In genomic region chr9:105447814-105448812, GRCh38 we compare ENCODE assay signal across 1 cellular context.
TF ChIP-seq lines count a peak whose summit lies in the region.

FSD1L (plus strand) TSS chr9:105448034; CDS start chr9:105448221, 187 bp downstream.

TF ChIP-seq in K562, 482 proteins besides CTCF, POLR2A, EP300 and RAD21 (continued from another document and continues in another):
- 0 out of 2 replicates have a peak, but pooled peaks have one; percentile 6 for TF ChIP-seq NFRKB (IDR thresholded peaks at IDR 0.05; ENCODE audit: low read depth)
- TF ChIP-seq SMARCB1 (IDR thresholded peaks at IDR 0.05; ENCODE audit: insufficient read length, low read depth): no peak
- peak; percentile 81 for TF ChIP-seq RBFOX2 (IDR thresholded peaks at IDR 0.05; ENCODE audit: low read depth, low read length)
- TF ChIP-seq, protein P1, sequence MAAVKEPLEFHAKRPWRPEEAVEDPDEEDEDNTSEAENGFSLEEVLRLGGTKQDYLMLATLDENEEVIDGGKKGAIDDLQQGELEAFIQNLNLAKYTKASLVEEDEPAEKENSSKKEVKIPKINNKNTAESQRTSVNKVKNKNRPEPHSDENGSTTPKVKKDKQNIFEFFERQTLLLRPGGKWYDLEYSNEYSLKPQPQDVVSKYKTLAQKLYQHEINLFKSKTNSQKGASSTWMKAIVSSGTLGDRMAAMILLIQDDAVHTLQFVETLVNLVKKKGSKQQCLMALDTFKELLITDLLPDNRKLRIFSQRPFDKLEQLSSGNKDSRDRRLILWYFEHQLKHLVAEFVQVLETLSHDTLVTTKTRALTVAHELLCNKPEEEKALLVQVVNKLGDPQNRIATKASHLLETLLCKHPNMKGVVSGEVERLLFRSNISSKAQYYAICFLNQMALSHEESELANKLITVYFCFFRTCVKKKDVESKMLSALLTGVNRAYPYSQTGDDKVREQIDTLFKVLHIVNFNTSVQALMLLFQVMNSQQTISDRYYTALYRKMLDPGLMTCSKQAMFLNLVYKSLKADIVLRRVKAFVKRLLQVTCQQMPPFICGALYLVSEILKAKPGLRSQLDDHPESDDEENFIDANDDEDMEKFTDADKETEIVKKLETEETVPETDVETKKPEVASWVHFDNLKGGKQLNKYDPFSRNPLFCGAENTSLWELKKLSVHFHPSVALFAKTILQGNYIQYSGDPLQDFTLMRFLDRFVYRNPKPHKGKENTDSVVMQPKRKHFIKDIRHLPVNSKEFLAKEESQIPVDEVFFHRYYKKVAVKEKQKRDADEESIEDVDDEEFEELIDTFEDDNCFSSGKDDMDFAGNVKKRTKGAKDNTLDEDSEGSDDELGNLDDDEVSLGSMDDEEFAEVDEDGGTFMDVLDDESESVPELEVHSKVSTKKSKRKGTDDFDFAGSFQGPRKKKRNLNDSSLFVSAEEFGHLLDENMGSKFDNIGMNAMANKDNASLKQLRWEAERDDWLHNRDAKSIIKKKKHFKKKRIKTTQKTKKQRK (IDR thresholded peaks at IDR 0.05; ENCODE audit: borderline replicate concordance, low read depth, low read length): no peak
- TF ChIP-seq KDM2B (CRISPR knock-in tag; IDR thresholded peaks at IDR 0.05): no peak
- TF ChIP-seq HMBOX1 (IDR thresholded peaks at IDR 0.05): no peak
- no peak for TF ChIP-seq MIER1 (IDR thresholded peaks at IDR 0.05; ENCODE audit: low read depth)
- TF ChIP-seq, protein P2, sequence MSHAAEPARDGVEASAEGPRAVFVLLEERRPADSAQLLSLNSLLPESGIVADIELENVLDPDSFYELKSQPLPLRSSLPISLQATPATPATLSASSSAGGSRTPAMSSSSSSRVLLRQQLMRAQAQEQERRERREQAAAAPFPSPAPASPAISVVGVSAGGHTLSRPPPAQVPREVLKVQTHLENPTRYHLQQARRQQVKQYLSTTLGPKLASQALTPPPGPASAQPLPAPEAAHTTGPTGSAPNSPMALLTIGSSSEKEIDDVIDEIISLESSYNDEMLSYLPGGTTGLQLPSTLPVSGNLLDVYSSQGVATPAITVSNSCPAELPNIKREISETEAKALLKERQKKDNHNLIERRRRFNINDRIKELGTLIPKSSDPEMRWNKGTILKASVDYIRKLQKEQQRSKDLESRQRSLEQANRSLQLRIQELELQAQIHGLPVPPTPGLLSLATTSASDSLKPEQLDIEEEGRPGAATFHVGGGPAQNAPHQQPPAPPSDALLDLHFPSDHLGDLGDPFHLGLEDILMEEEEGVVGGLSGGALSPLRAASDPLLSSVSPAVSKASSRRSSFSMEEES (CRISPR knock-in tag; IDR thresholded peaks at IDR 0.05): no peak
- TF ChIP-seq TCF3 (CRISPR knock-in tag; IDR thresholded peaks at IDR 0.05): no peak
- TF ChIP-seq, protein P3, sequence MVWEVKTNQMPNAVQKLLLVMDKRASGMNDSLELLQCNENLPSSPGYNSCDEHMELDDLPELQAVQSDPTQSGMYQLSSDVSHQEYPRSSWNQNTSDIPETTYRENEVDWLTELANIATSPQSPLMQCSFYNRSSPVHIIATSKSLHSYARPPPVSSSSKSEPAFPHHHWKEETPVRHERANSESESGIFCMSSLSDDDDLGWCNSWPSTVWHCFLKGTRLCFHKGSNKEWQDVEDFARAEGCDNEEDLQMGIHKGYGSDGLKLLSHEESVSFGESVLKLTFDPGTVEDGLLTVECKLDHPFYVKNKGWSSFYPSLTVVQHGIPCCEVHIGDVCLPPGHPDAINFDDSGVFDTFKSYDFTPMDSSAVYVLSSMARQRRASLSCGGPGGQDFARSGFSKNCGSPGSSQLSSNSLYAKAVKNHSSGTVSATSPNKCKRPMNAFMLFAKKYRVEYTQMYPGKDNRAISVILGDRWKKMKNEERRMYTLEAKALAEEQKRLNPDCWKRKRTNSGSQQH (CRISPR knock-in tag; IDR thresholded peaks at IDR 0.05): no peak
- TF ChIP-seq FIP1L1 (IDR thresholded peaks at IDR 0.05; ENCODE audit: low read depth, low read length, poor library complexity, severe bottlenecking): no peak
- TF ChIP-seq ZNF175 (CRISPR knock-in tag; IDR thresholded peaks at IDR 0.05; ENCODE audit: low read depth): no peak
- no peak for TF ChIP-seq BRD4 (IDR thresholded peaks at IDR 0.05)
- TF ChIP-seq, protein P4, sequence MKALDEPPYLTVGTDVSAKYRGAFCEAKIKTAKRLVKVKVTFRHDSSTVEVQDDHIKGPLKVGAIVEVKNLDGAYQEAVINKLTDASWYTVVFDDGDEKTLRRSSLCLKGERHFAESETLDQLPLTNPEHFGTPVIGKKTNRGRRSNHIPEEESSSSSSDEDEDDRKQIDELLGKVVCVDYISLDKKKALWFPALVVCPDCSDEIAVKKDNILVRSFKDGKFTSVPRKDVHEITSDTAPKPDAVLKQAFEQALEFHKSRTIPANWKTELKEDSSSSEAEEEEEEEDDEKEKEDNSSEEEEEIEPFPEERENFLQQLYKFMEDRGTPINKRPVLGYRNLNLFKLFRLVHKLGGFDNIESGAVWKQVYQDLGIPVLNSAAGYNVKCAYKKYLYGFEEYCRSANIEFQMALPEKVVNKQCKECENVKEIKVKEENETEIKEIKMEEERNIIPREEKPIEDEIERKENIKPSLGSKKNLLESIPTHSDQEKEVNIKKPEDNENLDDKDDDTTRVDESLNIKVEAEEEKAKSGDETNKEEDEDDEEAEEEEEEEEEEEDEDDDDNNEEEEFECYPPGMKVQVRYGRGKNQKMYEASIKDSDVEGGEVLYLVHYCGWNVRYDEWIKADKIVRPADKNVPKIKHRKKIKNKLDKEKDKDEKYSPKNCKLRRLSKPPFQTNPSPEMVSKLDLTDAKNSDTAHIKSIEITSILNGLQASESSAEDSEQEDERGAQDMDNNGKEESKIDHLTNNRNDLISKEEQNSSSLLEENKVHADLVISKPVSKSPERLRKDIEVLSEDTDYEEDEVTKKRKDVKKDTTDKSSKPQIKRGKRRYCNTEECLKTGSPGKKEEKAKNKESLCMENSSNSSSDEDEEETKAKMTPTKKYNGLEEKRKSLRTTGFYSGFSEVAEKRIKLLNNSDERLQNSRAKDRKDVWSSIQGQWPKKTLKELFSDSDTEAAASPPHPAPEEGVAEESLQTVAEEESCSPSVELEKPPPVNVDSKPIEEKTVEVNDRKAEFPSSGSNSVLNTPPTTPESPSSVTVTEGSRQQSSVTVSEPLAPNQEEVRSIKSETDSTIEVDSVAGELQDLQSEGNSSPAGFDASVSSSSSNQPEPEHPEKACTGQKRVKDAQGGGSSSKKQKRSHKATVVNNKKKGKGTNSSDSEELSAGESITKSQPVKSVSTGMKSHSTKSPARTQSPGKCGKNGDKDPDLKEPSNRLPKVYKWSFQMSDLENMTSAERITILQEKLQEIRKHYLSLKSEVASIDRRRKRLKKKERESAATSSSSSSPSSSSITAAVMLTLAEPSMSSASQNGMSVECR (CRISPR knock-in tag; IDR thresholded peaks at IDR 0.05): peak; percentile 63; the same call in 1 of the 2 replicates
- no peak for TF ChIP-seq ZFP30 (CRISPR knock-in tag; IDR thresholded peaks at IDR 0.05; ENCODE audit: borderline replicate concordance)
- no peak for TF ChIP-seq USF2 (CRISPR knock-in tag; IDR thresholded peaks at IDR 0.05)
- no peak; the same call in 1 of the 2 replicates for TF ChIP-seq SOX6 (IDR thresholded peaks at IDR 0.05)
- TF ChIP-seq SMARCA4 (IDR thresholded peaks at IDR 0.05): no peak
- peak; percentile 47 for TF ChIP-seq PCBP1 (IDR thresholded peaks at IDR 0.05; ENCODE audit: low read depth, low read length, poor library complexity, severe bottlenecking)
- TF ChIP-seq TCF7 (IDR thresholded peaks at IDR 0.05; ENCODE audit: borderline replicate concordance): 0 out of 2 replicates have a peak, but pooled peaks have one; percentile 53
- TF ChIP-seq ZNF717 (CRISPR knock-in tag; IDR thresholded peaks at IDR 0.05): no peak
- no peak for TF ChIP-seq SNRNP70 (optimal IDR thresholded peaks at IDR 0.05; ENCODE audit: low read depth, low read length)
- TF ChIP-seq HMGXB4 (CRISPR knock-in tag; IDR thresholded peaks at IDR 0.05): peak; percentile 60; the same call in 1 of the 2 replicates
- TF ChIP-seq HDAC6 (IDR thresholded peaks at IDR 0.05; ENCODE audit: low read depth, low read length): no peak
- TF ChIP-seq ZSCAN32 (CRISPR knock-in tag; IDR thresholded peaks at IDR 0.05): no peak
- no peak for TF ChIP-seq BCL6 (CRISPR knock-in tag; IDR thresholded peaks at IDR 0.05)
- peak; percentile 76 for TF ChIP-seq HNRNPLL (IDR thresholded peaks at IDR 0.05; ENCODE audit: low read depth, low read length, poor library complexity, severe bottlenecking)
- peak; percentile 59 for TF ChIP-seq SAP30 (IDR thresholded peaks at IDR 0.05; ENCODE audit: borderline replicate concordance, insufficient read depth, low read depth, low read length, poor library complexity, severe bottlenecking)
- no peak for TF ChIP-seq ARID3A (IDR thresholded peaks at IDR 0.05; ENCODE audit: borderline replicate concordance, low read depth, low read length)
- TF ChIP-seq ZNF707 (CRISPR knock-in tag; conservative IDR thresholded peaks at IDR 0.05): no peak
- no peak for TF ChIP-seq NR4A1 (CRISPR knock-in tag; IDR thresholded peaks at IDR 0.05)
- no peak for TF ChIP-seq NR4A1 (tag; IDR thresholded peaks at IDR 0.05)
- TF ChIP-seq ZNF347 (CRISPR knock-in tag; IDR thresholded peaks at IDR 0.05; ENCODE audit: low read depth): no peak
- TF ChIP-seq PHF8 (IDR thresholded peaks at IDR 0.05; ENCODE audit: borderline replicate concordance, low read length): peak; percentile 71; the same call in 1 of the 2 replicates
- TF ChIP-seq, protein P5, sequence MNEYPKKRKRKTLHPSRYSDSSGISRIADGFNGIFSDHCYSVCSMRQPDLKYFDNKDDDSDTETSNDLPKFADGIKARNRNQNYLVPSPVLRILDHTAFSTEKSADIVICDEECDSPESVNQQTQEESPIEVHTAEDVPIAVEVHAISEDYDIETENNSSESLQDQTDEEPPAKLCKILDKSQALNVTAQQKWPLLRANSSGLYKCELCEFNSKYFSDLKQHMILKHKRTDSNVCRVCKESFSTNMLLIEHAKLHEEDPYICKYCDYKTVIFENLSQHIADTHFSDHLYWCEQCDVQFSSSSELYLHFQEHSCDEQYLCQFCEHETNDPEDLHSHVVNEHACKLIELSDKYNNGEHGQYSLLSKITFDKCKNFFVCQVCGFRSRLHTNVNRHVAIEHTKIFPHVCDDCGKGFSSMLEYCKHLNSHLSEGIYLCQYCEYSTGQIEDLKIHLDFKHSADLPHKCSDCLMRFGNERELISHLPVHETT (CRISPR knock-in tag; conservative IDR thresholded peaks at IDR 0.05 in 1 of 2, IDR thresholded peaks at IDR 0.05 in 1 of 2): 0 out of 4 replicates have a peak, but pooled peaks of 1 of the 2 experiments have one; percentile 19
- 0 out of 2 replicates have a peak, but pooled peaks have one; percentile 59 for TF ChIP-seq THAP12 (CRISPR knock-in tag; IDR thresholded peaks at IDR 0.05)
